In the genomic region with DNA sequence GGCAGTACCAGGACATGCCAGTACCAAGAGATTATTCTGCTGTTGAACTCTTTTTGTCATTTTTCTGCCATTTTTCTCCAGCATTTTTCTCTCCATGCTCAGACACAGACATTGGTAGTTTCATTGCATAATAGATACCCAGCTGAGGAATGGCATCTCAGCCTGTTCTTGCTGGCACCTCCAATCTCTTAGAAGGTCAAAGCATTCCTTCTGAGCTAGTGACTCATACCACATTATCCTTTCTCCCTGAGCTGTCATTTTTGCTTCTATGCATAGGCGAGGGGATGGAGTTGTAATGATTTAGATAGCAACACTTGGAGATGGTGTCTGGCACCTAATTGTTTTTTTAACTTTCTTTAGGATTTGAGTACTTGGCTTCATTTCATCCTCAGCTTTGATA, we compare ENCODE assay signal across 23 cellular contexts.
"Had no signal": no experiment of that assay in that cellular context is flagged by ENCODE, and none has a peak within 500 bp of the region (broad histone marks: within the 10 kb centered on the region; RNA-seq: fewer than 3 reads in every experiment).

No MANE protein-coding gene starts in this region.

- H3K4me1 Mint-ChIP-seq: endodermal cell had no signal

- H3K27me3 ChIP-seq: colonic mucosa, dorsolateral prefrontal cortex, esophagus muscularis mucosa, esophagus squamous epithelium, foreskin keratinocyte, gastrocnemius medialis, gastroesophageal sphincter, heart left ventricle, heart right ventricle had no signal

- H3K4me3 Mint-ChIP-seq: dendritic cell treated with granulocyte-macrophage colony-stimulating factor and Interleukin-4, amounts not matched to agents 40 ng/mL and 50 ng/mL, for 4 days; effector memory CD8-positive, alpha-beta T cell; endodermal cell had no signal

- H3K4me3 ChIP-seq: colonic mucosa, coronary artery, dorsolateral prefrontal cortex, esophagus muscularis mucosa, esophagus squamous epithelium, gastrocnemius medialis, gastroesophageal sphincter, heart left ventricle, heart right ventricle had no signal

- H3K9me3 ChIP-seq: colonic mucosa, esophagus muscularis mucosa, esophagus squamous epithelium, gastrocnemius medialis, gastroesophageal sphincter, heart left ventricle had no signal

- H3K27ac ChIP-seq: colonic mucosa, coronary artery, dorsolateral prefrontal cortex, epithelial cell of prostate, esophagus muscularis mucosa, esophagus squamous epithelium, foreskin keratinocyte, gastrocnemius medialis, gastroesophageal sphincter, heart left ventricle, heart right ventricle had no signal

- ATAC-seq: effector memory CD8-positive, alpha-beta T cell; foreskin keratinocyte; gastrocnemius medialis; gastroesophageal sphincter; heart left ventricle; heart right ventricle had no signal

- H3K27ac Mint-ChIP-seq: dendritic cell treated with granulocyte-macrophage colony-stimulating factor and Interleukin-4, amounts not matched to agents 40 ng/mL and 50 ng/mL, for 4 days; effector memory CD8-positive, alpha-beta T cell; endodermal cell had no signal

- H3K36me3 ChIP-seq: colonic mucosa, esophagus muscularis mucosa, esophagus squamous epithelium, gastrocnemius medialis, gastroesophageal sphincter, heart left ventricle, heart right ventricle had no signal

- H3K9me3 Mint-ChIP-seq: endodermal cell had no signal

- H3K27me3 Mint-ChIP-seq: dendritic cell treated with granulocyte-macrophage colony-stimulating factor and Interleukin-4, amounts not matched to agents 40 ng/mL and 50 ng/mL, for 4 days; effector memory CD8-positive, alpha-beta T cell had no signal

- H3K4me1 ChIP-seq: colonic mucosa, esophagus muscularis mucosa, foreskin keratinocyte, gastrocnemius medialis, gastroesophageal sphincter, heart left ventricle, heart right ventricle had no signal

- DNase-seq: colonic mucosa; cortex of kidney; dermis blood vessel endothelial cell; dorsolateral prefrontal cortex; effector CD4-positive, alpha-beta T cell; effector CD8-positive, alpha-beta T cell; effector memory CD4-positive, alpha-beta T cell; effector memory CD8-positive, alpha-beta T cell; endodermal cell; erythroblast; esophagus squamous epithelium; foreskin fibroblast; foreskin keratinocyte; foreskin melanocyte; gastrocnemius medialis; glutamatergic neuron; heart left ventricle; heart right ventricle had no signal
